8 cellular contexts compared by ENCODE assay signal in the genomic region with DNA sequence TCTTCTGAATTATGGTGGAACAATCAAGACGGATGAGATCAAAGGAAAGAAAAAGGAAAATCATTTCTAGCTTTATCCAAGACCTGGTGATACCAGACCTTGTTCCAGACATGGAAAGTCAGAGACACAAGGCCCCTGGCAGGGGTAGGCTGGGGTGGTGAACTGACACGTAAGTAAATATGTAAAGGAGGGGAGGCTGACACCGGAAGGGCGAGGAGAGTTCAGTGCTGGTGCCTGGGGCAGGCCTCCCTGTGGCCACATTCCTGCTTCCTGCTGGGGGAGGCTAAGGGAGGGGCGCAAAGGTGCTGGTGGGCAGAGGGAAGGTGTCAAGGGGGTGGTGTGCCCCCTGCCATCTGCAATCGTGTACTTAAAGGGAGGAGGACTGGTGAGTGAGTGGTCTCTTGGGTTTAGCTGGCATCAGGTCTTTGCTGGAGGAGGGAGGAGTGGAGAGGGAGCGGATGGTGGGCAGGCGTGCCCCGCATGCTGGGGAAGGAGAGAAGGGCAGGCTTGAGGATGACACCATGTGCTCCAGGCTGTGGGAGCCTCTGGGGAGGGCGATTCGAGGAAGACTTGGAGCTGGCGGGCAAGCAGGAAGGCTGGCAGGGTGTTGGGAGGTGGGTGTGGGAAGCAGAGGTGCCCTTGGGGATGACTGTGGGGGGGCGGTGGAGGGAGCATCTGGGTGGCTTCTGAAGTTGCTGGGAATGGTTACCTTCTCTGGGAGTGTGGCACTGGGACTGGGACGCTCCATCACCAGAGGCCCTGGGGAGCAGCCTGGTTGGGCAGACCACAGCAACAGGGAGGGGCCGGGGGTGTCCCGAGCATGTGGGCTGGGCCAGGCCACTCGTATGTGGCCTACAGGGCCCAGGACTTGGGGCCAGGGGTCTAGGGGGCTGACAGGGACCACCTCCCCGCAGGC. TPM values are rescaled to one million over a fixed set of nuclear protein-coding genes. Genes with fewer than 3 reads are reported as not detected.
A peak's percentile ranks its signal among the peaks of the same experiment; 100 is the strongest.
DNase-seq lines count a peak whose midpoint lies in the region; ATAC-seq and TF ChIP-seq lines count a peak whose summit lies in the region.

No MANE protein-coding gene starts in this region.

- H3K4me1 ChIP-seq in esophagus (ENCODE audit: control insufficient read depth in 2 of 2, insufficient read depth in 2 of 2, low read length in 1 of 2) (peaks cover 8 to 37% of the 10 kb centered on the region in 2 donors), psoas muscle (peaks cover 44% of the 10 kb centered on the region)

- no peak for TF ChIP-seq CTCF in psoas muscle (IDR thresholded peaks at IDR 0.05)

- intact Hi-C loops in psoas muscle (cut with DNase I) = no loop called here

- H3K36me3 ChIP-seq in esophagus (ENCODE audit: control insufficient read depth in 2 of 2, insufficient read depth in 2 of 2, low read length in 1 of 2) = peaks cover 0 to 2% of the 10 kb centered on the region in 2 donors
- peaks cover 0 to 70% of the 10 kb centered on the region in 2 donors for H3K36me3 ChIP-seq in psoas muscle (ENCODE audit: insufficient read depth in 1 of 2, low read depth in 1 of 2)

- H3K9me3 ChIP-seq in esophagus (ENCODE audit: control insufficient read depth in 2 of 2, insufficient read depth in 1 of 2, low read depth in 1 of 2, low read length in 1 of 2) = no peaks in the 10 kb centered on the region
- H3K9me3 ChIP-seq in psoas muscle = no peaks in the 10 kb centered on the region

- WGBS in esophagus, 2 donors = 40 to 47% methylated on average over 18 of the region's 18 CpGs
- 74 to 75% (median 75%) methylated on average over 18 of the region's 18 CpGs for WGBS in psoas muscle, 3 donors

- ATAC-seq in HG03095 (IDR thresholded peaks at IDR 0.05; ENCODE audit: unreplicated experiment) = peak; percentile 59
- ATAC-seq in psoas muscle = peak in 1 of 4 donors; percentile 6

- H3K4me3 ChIP-seq in esophagus (ENCODE audit: low read depth in 1 of 2, low read length in 2 of 2) (peak overlapping the region in 1 of 2 donors; percentile 15), psoas muscle (no peak overlapping the region)

- H3K27me3 ChIP-seq in esophagus (ENCODE audit: control insufficient read depth in 1 of 2, insufficient read depth in 2 of 2, low read length in 2 of 2) = no peaks in the 10 kb centered on the region
- H3K27me3 ChIP-seq in psoas muscle (ENCODE audit: insufficient read depth in 3 of 3, low read length in 2 of 3) = no peaks in the 10 kb centered on the region

- peak; percentile 47 for TF ChIP-seq POLR2A in GM18951 (IDR thresholded peaks at IDR 0.05; ENCODE audit: extremely low read depth, insufficient read depth, insufficient read length)
- no peak for TF ChIP-seq POLR2A in erythroblast (IDR thresholded peaks at IDR 0.05; ENCODE audit: low read length)

- peak; percentile 51 for DNase-seq in activated CD4-positive, alpha-beta T cell treated with anti-CD3 and anti-CD28 coated beads, Interleukin-2, amount 50 U/mL, for 1 hour
- no peak for DNase-seq in psoas muscle
- DNase-seq in Ammon's horn (ENCODE audit: low spot score) = no peak
- no peak for DNase-seq in OCI-M1 (lab: John Stamatoyannopoulos, UW)
- DNase-seq in erythroblast (lab: John Stamatoyannopoulos, UW) = no peak

- in situ Hi-C loops in GM18951 (cut with MboI; ENCODE audit: low sequenced_read_pairs, unreplicated experiment) = no loop called here

- peak overlapping the region; percentile 57 to 82 for H3K27ac ChIP-seq in esophagus (ENCODE audit: low read depth in 2 of 2, low read length in 1 of 2)
- H3K27ac ChIP-seq in psoas muscle = peak overlapping the region; percentile 49

RNA-seq across cellular contexts. Expression of a gene that starts 30.6 kb away (rescaled TPM):
- polyA plus RNA-seq in esophagus (1 to 10 TPM; 2.0 to 4.0 TPM), psoas muscle (1 to 10 TPM; 1.3 to 1.8 (median 1.6) TPM)
- 10 to 100 TPM in 1 of 4 donors, 1 to 10 TPM in 3; 2.6 to 11.4 (median 4.3) TPM for total RNA-seq in psoas muscle
